In genomic region chr6:31776563-31776960, GRCh38 we compare ENCODE assay signal across 1 cellular context.
TF ChIP-seq lines count a peak whose summit lies in the region.

No MANE protein-coding gene starts in this region.

TF ChIP-seq in IMR-90, 13 proteins besides CTCF, POLR2A, EP300 and RAD21:
- TF ChIP-seq CHD1 (IDR thresholded peaks at IDR 0.05; ENCODE audit: low read depth, low read length) (no peak), RCOR1 (IDR thresholded peaks at IDR 0.05; ENCODE audit: insufficient replicate concordance, low read length) (no peak), MAFK (IDR thresholded peaks at IDR 0.05; ENCODE audit: low read depth, low read length) (no peak), SMC3 (IDR thresholded peaks at IDR 0.05; ENCODE audit: low read depth, low read length) (no peak), FOS (IDR thresholded peaks at IDR 0.05; ENCODE audit: low read depth, low read length) (no peak), ELK1 (IDR thresholded peaks at IDR 0.05; ENCODE audit: borderline replicate concordance, low read depth, low read length) (no peak), BHLHE40 (IDR thresholded peaks at IDR 0.05; ENCODE audit: low read depth, low read length) (no peak), CEBPB (IDR thresholded peaks at IDR 0.05; ENCODE audit: low read depth, low read length) (no peak), NFE2L2 (IDR thresholded peaks at IDR 0.05; ENCODE audit: low read depth, low read length) (no peak), RFX5 (IDR thresholded peaks at IDR 0.05; ENCODE audit: low read depth, low read length) (no peak), MAZ (IDR thresholded peaks at IDR 0.05; ENCODE audit: borderline replicate concordance, low read depth, low read length) (no peak), MXI1 (IDR thresholded peaks at IDR 0.05; ENCODE audit: borderline replicate concordance, low read depth, low read length) (no peak), USF2 (IDR thresholded peaks at IDR 0.05; ENCODE audit: low read depth, low read length) (no peak)
